In genomic region chr10:112721080-112721698, GRCh38 we compare ENCODE assay signal across 7 cellular contexts.
DNase-seq lines count a peak whose midpoint lies in the region; ATAC-seq and TF ChIP-seq lines count a peak whose summit lies in the region.

No MANE protein-coding gene starts in this region.

- DNase-seq in HEK293T (ENCODE audit: extremely low spot score): peak; percentile 66
- DNase-seq in OCI-M1 (lab: John Stamatoyannopoulos, UW): peak; percentile 70
- no peak for DNase-seq in esophagus muscularis mucosa (ENCODE audit: extremely low spot score)
- peak; percentile 7 for DNase-seq in nephron progenitor cell
- no peak for DNase-seq in NCI-H446 treated with DMSO at 0.1 percent for 48 hours (lab: John Stamatoyannopoulos, UW)

- H3K27ac ChIP-seq in esophagus muscularis mucosa (replicated peaks in 1 of 4): no peak overlapping the region

- H3K9me3 Mint-ChIP-seq in nephron progenitor cell: no peaks in the 10 kb centered on the region

- H3K27ac Mint-ChIP-seq in nephron progenitor cell: no peak overlapping the region

- H3K4me1 ChIP-seq in esophagus muscularis mucosa: peaks cover 0 to 4% (median 0%) of the 10 kb centered on the region in 4 donors

- no peak overlapping the region for H3K4me3 ChIP-seq in esophagus muscularis mucosa

- WGBS in esophagus muscularis mucosa: 65% methylated on average over 5 of the region's 5 CpGs

- TF ChIP-seq CTCF in GM12873 (IDR thresholded peaks at IDR 0.05; ENCODE audit: insufficient read depth, low read depth, low read length, missing control alignments) (peak; percentile 53), esophagus muscularis mucosa (IDR thresholded peaks at IDR 0.05) (peak; percentile 47 to 72 (median 49)), nephron progenitor cell (IDR thresholded peaks at IDR 0.05) (peak; percentile 61)

- H3K27me3 ChIP-seq in esophagus muscularis mucosa: no peaks in the 10 kb centered on the region

- no peak for TF ChIP-seq EP300 in esophagus muscularis mucosa (IDR thresholded peaks at IDR 0.05)

- intact Hi-C loops in esophagus muscularis mucosa (cut with DNase I): no loop called here

- no peaks in the 10 kb centered on the region for H3K36me3 ChIP-seq in esophagus muscularis mucosa

- no peak overlapping the region for H3K4me3 Mint-ChIP-seq in nephron progenitor cell

- POLR2A ChIA-PET in HEK293T (lab: Yijun Ruan, JAX): no interaction called here

- CTCF ChIA-PET in HEK293T (lab: Yijun Ruan, JAX): interaction anchor here (0.5 to 1.6 kb wide), 5 partner anchors 10 to 212 kb away, joined by 3 to 5 read pairs (median 3); no protein-coding TSS in a partner anchor

- no peak for ATAC-seq in GM18873 (IDR thresholded peaks at IDR 0.05; ENCODE audit: low FRiP score, unreplicated experiment)

- TF ChIP-seq POLR2A in esophagus muscularis mucosa (IDR thresholded peaks at IDR 0.05; ENCODE audit: low read depth): no peak

- H3K36me3 Mint-ChIP-seq in nephron progenitor cell (ENCODE audit: low read depth): peaks cover under 1% of the 10 kb centered on the region

- H3K9me3 ChIP-seq in esophagus muscularis mucosa: no peaks in the 10 kb centered on the region

- H3K27me3 Mint-ChIP-seq in nephron progenitor cell (ENCODE audit: low read depth, poor library complexity): no peaks in the 10 kb centered on the region

- H3K4me1 Mint-ChIP-seq in nephron progenitor cell: peaks cover 15% of the 10 kb centered on the region

TF ChIP-seq in HEK293T, 16 proteins besides CTCF, POLR2A, EP300 and RAD21:
- TF ChIP-seq PKNOX1 (IDR thresholded peaks at IDR 0.05) (no peak), NFRKB (IDR thresholded peaks at IDR 0.05) (no peak), ARNT (IDR thresholded peaks at IDR 0.05) (no peak), FOXA1 (IDR thresholded peaks at IDR 0.05) (no peak), TARDBP (IDR thresholded peaks at IDR 0.05) (no peak), ZNF384 (IDR thresholded peaks at IDR 0.05) (no peak), LEF1 (IDR thresholded peaks at IDR 0.05; ENCODE audit: borderline replicate concordance) (no peak), L3MBTL2 (conservative IDR thresholded peaks at IDR 0.05) (no peak), FOXM1 (IDR thresholded peaks at IDR 0.05; ENCODE audit: borderline replicate concordance) (no peak), CTBP1 (IDR thresholded peaks at IDR 0.05; ENCODE audit: borderline replicate concordance) (no peak), ELF4 (IDR thresholded peaks at IDR 0.05) (no peak), BHLHE40 (IDR thresholded peaks at IDR 0.05; ENCODE audit: borderline replicate concordance) (no peak), SP1 (IDR thresholded peaks at IDR 0.05) (no peak), HDGF (IDR thresholded peaks at IDR 0.05; ENCODE audit: borderline replicate concordance) (no peak), FOXK2 (IDR thresholded peaks at IDR 0.05) (no peak), SUZ12 (IDR thresholded peaks at IDR 0.05) (no peak)
TF ChIP-seq in HEK293T: peak in this region for 0.

Comparison
In these comparisons a context has a peak if more than half of its experiments do, and no peak if none do; other contexts are left out.
1. DNase-seq: peak in HEK293T (single experiment), OCI-M1 (single experiment) and nephron progenitor cell (single experiment); none in esophagus muscularis mucosa (single experiment) and NCI-H446 treated with DMSO at 0.1 percent for 48 hours (single experiment).
2. Peak in every context shown above with its lines, with median percentiles within 50 percentile points of each other: CTCF ChIP-seq.